1 cellular context compared by ENCODE assay signal in the genomic region with DNA sequence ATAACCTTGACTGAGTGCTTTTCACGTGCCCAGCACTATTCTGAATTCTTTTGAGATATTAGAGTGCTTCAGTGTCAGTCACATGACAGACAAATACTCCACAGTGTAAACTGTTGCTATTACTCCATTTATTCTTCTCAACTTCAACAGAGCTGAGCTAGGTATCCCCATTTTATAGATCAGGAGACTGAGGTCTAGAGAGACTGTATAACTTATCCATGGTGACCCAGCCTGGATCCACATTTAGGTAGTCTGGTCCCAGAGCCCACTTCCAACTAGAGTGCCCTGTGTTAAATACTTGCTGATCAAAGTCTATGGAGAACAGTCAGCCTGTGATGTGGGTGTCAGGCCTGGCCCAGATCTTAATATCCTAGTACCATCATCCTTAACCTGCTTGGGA.
A peak's percentile ranks its signal among the peaks of the same experiment; 100 is the strongest.
TF ChIP-seq lines count a peak whose summit lies in the region.

No MANE protein-coding gene starts in this region.

TF ChIP-seq in K562, 482 proteins besides CTCF, POLR2A, EP300 and RAD21:
- TF ChIP-seq NELFE (IDR thresholded peaks at IDR 0.05; ENCODE audit: insufficient read depth, insufficient read length) (no peak), ZNF518B (CRISPR knock-in tag; IDR thresholded peaks at IDR 0.05) (no peak), FOSL1 (tag; conservative IDR thresholded peaks at IDR 0.05) (no peak), STAG1 (CRISPR knock-in tag; IDR thresholded peaks at IDR 0.05; ENCODE audit: borderline replicate concordance) (no peak), MTA1 (IDR thresholded peaks at IDR 0.05; ENCODE audit: borderline replicate concordance) (no peak), RBM25 (IDR thresholded peaks at IDR 0.05; ENCODE audit: low read depth, low read length, severe bottlenecking) (peak; percentile 63), GATAD2A (IDR thresholded peaks at IDR 0.05) (no peak), CSDE1 (IDR thresholded peaks at IDR 0.05) (no peak), TFE3 (CRISPR knock-in tag; IDR thresholded peaks at IDR 0.05) (peak; percentile 36; the same call in 1 of the 2 replicates)
- TF ChIP-seq, protein P1, sequence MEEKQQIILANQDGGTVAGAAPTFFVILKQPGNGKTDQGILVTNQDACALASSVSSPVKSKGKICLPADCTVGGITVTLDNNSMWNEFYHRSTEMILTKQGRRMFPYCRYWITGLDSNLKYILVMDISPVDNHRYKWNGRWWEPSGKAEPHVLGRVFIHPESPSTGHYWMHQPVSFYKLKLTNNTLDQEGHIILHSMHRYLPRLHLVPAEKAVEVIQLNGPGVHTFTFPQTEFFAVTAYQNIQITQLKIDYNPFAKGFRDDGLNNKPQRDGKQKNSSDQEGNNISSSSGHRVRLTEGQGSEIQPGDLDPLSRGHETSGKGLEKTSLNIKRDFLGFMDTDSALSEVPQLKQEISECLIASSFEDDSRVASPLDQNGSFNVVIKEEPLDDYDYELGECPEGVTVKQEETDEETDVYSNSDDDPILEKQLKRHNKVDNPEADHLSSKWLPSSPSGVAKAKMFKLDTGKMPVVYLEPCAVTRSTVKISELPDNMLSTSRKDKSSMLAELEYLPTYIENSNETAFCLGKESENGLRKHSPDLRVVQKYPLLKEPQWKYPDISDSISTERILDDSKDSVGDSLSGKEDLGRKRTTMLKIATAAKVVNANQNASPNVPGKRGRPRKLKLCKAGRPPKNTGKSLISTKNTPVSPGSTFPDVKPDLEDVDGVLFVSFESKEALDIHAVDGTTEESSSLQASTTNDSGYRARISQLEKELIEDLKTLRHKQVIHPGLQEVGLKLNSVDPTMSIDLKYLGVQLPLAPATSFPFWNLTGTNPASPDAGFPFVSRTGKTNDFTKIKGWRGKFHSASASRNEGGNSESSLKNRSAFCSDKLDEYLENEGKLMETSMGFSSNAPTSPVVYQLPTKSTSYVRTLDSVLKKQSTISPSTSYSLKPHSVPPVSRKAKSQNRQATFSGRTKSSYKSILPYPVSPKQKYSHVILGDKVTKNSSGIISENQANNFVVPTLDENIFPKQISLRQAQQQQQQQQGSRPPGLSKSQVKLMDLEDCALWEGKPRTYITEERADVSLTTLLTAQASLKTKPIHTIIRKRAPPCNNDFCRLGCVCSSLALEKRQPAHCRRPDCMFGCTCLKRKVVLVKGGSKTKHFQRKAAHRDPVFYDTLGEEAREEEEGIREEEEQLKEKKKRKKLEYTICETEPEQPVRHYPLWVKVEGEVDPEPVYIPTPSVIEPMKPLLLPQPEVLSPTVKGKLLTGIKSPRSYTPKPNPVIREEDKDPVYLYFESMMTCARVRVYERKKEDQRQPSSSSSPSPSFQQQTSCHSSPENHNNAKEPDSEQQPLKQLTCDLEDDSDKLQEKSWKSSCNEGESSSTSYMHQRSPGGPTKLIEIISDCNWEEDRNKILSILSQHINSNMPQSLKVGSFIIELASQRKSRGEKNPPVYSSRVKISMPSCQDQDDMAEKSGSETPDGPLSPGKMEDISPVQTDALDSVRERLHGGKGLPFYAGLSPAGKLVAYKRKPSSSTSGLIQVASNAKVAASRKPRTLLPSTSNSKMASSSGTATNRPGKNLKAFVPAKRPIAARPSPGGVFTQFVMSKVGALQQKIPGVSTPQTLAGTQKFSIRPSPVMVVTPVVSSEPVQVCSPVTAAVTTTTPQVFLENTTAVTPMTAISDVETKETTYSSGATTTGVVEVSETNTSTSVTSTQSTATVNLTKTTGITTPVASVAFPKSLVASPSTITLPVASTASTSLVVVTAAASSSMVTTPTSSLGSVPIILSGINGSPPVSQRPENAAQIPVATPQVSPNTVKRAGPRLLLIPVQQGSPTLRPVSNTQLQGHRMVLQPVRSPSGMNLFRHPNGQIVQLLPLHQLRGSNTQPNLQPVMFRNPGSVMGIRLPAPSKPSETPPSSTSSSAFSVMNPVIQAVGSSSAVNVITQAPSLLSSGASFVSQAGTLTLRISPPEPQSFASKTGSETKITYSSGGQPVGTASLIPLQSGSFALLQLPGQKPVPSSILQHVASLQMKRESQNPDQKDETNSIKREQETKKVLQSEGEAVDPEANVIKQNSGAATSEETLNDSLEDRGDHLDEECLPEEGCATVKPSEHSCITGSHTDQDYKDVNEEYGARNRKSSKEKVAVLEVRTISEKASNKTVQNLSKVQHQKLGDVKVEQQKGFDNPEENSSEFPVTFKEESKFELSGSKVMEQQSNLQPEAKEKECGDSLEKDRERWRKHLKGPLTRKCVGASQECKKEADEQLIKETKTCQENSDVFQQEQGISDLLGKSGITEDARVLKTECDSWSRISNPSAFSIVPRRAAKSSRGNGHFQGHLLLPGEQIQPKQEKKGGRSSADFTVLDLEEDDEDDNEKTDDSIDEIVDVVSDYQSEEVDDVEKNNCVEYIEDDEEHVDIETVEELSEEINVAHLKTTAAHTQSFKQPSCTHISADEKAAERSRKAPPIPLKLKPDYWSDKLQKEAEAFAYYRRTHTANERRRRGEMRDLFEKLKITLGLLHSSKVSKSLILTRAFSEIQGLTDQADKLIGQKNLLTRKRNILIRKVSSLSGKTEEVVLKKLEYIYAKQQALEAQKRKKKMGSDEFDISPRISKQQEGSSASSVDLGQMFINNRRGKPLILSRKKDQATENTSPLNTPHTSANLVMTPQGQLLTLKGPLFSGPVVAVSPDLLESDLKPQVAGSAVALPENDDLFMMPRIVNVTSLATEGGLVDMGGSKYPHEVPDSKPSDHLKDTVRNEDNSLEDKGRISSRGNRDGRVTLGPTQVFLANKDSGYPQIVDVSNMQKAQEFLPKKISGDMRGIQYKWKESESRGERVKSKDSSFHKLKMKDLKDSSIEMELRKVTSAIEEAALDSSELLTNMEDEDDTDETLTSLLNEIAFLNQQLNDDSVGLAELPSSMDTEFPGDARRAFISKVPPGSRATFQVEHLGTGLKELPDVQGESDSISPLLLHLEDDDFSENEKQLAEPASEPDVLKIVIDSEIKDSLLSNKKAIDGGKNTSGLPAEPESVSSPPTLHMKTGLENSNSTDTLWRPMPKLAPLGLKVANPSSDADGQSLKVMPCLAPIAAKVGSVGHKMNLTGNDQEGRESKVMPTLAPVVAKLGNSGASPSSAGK (IDR thresholded peaks at IDR 0.05) = no peak
- TF ChIP-seq, protein P2, sequence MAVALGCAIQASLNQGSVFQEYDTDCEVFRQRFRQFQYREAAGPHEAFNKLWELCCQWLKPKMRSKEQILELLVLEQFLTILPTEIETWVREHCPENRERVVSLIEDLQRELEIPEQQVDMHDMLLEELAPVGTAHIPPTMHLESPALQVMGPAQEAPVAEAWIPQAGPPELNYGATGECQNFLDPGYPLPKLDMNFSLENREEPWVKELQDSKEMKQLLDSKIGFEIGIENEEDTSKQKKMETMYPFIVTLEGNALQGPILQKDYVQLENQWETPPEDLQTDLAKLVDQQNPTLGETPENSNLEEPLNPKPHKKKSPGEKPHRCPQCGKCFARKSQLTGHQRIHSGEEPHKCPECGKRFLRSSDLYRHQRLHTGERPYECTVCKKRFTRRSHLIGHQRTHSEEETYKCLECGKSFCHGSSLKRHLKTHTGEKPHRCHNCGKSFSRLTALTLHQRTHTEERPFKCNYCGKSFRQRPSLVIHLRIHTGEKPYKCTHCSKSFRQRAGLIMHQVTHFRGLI (CRISPR knock-in tag; IDR thresholded peaks at IDR 0.05) = no peak
